Comparison of ENCODE assay signal across 10 cellular contexts in genomic region chr3:13192471-13193213, GRCh38.
DNase-seq lines count a peak whose midpoint lies in the region; ATAC-seq and TF ChIP-seq lines count a peak whose summit lies in the region.
"Had no signal": no experiment of that assay in that cellular context is flagged by ENCODE, and none has a peak within 500 bp of the region (broad histone marks: within the 10 kb centered on the region; RNA-seq: fewer than 3 reads in every experiment).

No MANE protein-coding gene starts in this region.

- TF ChIP-seq CTCF in RWPE2 (IDR thresholded peaks at IDR 0.05; ENCODE audit: poor library complexity, severe bottlenecking) (peak; percentile 35), fibroblast of pulmonary artery (IDR thresholded peaks at IDR 0.05; ENCODE audit: low read length, missing control alignments) (peak; percentile 37), upper lobe of right lung (IDR thresholded peaks at IDR 0.05) (peak; percentile 12)

- H3K27me3 ChIP-seq in RWPE2 (ENCODE audit: insufficient read depth, poor library complexity, severe bottlenecking): no peaks in the 10 kb centered on the region
- no peaks in the 10 kb centered on the region for H3K27me3 ChIP-seq in upper lobe of right lung

- H3K4me1 ChIP-seq in RWPE2 (ENCODE audit: insufficient read depth, poor library complexity, severe bottlenecking) (no peaks in the 10 kb centered on the region), upper lobe of right lung (no peaks in the 10 kb centered on the region)

- ATAC-seq in RWPE2 (ENCODE audit: low read depth) (peak; percentile 49; the same call in 1 of the 3 replicates), upper lobe of right lung (no peak), esophagus mucosa (no peak), GM19328 (IDR thresholded peaks at IDR 0.05; ENCODE audit: unreplicated experiment) (no peak)

- intact Hi-C loops in upper lobe of right lung (cut with DNase I): no loop called here

- no peaks in the 10 kb centered on the region for H3K36me3 ChIP-seq in RWPE2 (ENCODE audit: low read depth)
- H3K36me3 ChIP-seq in upper lobe of right lung: no peaks in the 10 kb centered on the region

- no peak overlapping the region for H3K4me3 ChIP-seq in RWPE2 (ENCODE audit: severe bottlenecking)
- H3K4me3 ChIP-seq in fibroblast of pulmonary artery (replicated peaks; ENCODE audit: low read depth, low read length): no peak overlapping the region
- H3K4me3 ChIP-seq in upper lobe of right lung: no peak overlapping the region

- H3K27ac ChIP-seq in RWPE2 (ENCODE audit: poor library complexity, severe bottlenecking) (no peak overlapping the region), upper lobe of right lung (no peak overlapping the region)

- H3K9me3 ChIP-seq in RWPE2 (ENCODE audit: severe bottlenecking): no peaks in the 10 kb centered on the region
- H3K9me3 ChIP-seq in upper lobe of right lung: no peaks in the 10 kb centered on the region

- DNase-seq in SKM-1 treated with dmso at 0.1 percent for 144 hours (lab: John Stamatoyannopoulos, UW; ENCODE audit: unreplicated experiment): peak; percentile 11
- DNase-seq in SKM-1 (lab: John Stamatoyannopoulos, UW; ENCODE audit: unreplicated experiment): no peak
- no peak for DNase-seq in RWPE2 (ENCODE audit: low spot score)
- no peak for DNase-seq in fibroblast of pulmonary artery (ENCODE audit: low read depth)
- DNase-seq in upper lobe of right lung: no peak
- no peak for DNase-seq in RPMI8226
- DNase-seq: activated CD4-positive, CD25-positive, alpha-beta regulatory T cell treated with anti-CD3 and anti-CD28 coated beads, Interleukin-2, amount 50 U/mL, for 72 hours; CD4-positive, CD25-positive, alpha-beta regulatory T cell had no signal
